Comparison of ENCODE assay signal across 2 cellular contexts in the genomic region with DNA sequence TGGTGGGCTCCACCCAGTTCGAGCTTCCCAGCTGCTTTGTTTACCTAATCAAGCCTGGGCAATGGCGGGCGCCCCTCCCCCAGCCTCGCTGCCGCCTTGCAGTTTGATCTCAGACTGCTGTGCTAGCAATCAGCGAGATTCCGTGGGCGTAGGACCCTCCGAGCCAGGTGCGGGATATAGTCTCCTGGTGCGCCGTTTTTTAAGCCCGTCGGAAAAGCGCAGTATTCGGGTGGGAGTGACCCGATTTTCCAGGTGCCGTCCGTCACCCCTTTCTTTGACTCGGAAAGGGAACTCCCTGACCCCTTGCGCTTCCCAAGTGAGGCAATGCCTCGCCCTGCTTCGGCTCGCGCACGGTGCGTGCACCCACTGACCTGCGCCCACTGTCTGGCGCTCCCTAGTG. TPM values are rescaled to one million over a fixed set of nuclear protein-coding genes. Genes with fewer than 3 reads are reported as not detected.
"Had no signal": no experiment of that assay in that cellular context is flagged by ENCODE, and none has a peak within 500 bp of the region (broad histone marks: within the 10 kb centered on the region; RNA-seq: fewer than 3 reads in every experiment).

No MANE protein-coding gene starts in this region.

RNA-seq across cellular contexts. Expression of a gene that starts 39.9 kb away (rescaled TPM):
- total RNA-seq: activated CD4-positive, alpha-beta memory T cell treated with anti-CD3 and anti-CD28 coated beads, Interleukin-2, amount 10 ng/mL, durations not matched to agents 7 days and 5 days; activated CD8-positive, alpha-beta memory T cell treated with anti-CD3 and anti-CD28 coated beads, Interleukin-2, amount 10 ng/mL, durations not matched to agents 7 days and 5 days had no signal
